ENCODE assay signal across 15 cellular contexts in the genomic region with DNA sequence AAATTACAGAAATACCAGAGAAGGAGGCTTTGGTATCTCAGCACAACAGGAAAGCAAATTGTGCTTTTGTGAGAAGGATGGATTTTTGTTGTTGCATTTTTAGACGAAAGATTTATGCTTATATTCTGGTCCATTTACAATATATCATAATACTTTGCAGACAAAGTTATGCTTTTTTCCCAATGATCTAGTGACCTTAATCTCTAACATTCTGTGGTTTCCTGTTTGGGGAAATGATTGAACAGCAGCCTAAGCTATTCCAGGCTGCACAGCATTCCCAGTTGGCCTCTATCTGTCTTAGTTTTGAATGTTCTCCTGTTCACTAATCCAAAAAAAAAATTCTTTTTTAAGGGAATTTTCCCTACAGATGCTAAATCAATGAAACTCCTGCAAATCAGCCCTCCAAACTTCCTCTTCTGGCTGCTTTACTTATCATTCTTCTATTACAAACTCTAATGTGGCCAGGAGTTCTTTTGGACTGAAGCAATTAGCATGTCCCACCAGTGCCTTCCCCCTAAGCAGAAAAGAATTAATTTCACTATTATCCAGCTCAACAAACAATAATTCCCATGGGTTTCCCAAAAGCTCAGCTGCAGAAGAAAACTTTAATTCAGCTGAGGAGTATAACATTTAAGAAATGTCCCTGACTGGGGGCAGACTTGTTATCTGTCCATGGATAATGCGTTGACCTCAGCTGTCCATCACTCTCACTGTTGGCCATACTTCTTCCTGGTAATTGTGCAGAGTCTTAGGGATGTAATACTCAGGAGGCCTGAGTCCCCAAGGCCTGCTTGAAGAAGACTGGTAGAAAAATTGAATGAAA.
DNase-seq lines count a peak whose midpoint lies in the region; ATAC-seq and TF ChIP-seq lines count a peak whose summit lies in the region.
"Had no signal": no experiment of that assay in that cellular context is flagged by ENCODE, and none has a peak within 500 bp of the region (broad histone marks: within the 10 kb centered on the region; RNA-seq: fewer than 3 reads in every experiment).

No MANE protein-coding gene starts in this region.

- TF ChIP-seq CTCF in brain (conservative IDR thresholded peaks at IDR 0.05) (no peak), mammary epithelial cell (conservative IDR thresholded peaks at IDR 0.05 in 1 of 2, IDR thresholded peaks at IDR 0.05 in 1 of 2; ENCODE audit: extremely low read depth in 1 of 2, insufficient read depth in 1 of 2, low read depth in 1 of 2, low read length in 2 of 2) (no peak)

- intact Hi-C loops in left ventricle myocardium superior (cut with micrococcal nuclease) (no loop called here), sciatic nerve (cut with DNase I) (no loop called here), mammary epithelial cell (cut with micrococcal nuclease) (no loop called here)

- H3K36me3 Mint-ChIP-seq in brain, result no peaks in the 10 kb centered on the region
- H3K36me3 Mint-ChIP-seq: activated naive CD8-positive, alpha-beta T cell treated with anti-CD3 and anti-CD28 coated beads, Interleukin-2, amount 10 ng/mL, durations not matched to agents 7 days and 5 days; stimulated activated effector memory CD8-positive, alpha-beta T cell treated with anti-CD3 and anti-CD28 coated beads, Interleukin-12 subunit alpha, Interleukin-12 subunit beta, amount 100 ng/mL, for 72 hours had no signal

- no peaks in the 10 kb centered on the region for H3K27me3 Mint-ChIP-seq in brain

- no peaks in the 10 kb centered on the region for H3K9me3 ChIP-seq in GM23248 (ENCODE audit: low read depth)
- no peaks in the 10 kb centered on the region for H3K9me3 ChIP-seq in mammary epithelial cell (replicated peaks; ENCODE audit: insufficient read depth, low read length)
- H3K9me3 ChIP-seq: tibial nerve had no signal

- H3K9me3 Mint-ChIP-seq in brain, result no peaks in the 10 kb centered on the region
- H3K9me3 Mint-ChIP-seq: activated naive CD8-positive, alpha-beta T cell treated with anti-CD3 and anti-CD28 coated beads, Interleukin-2, amount 10 ng/mL, durations not matched to agents 7 days and 5 days; stimulated activated effector memory CD8-positive, alpha-beta T cell treated with anti-CD3 and anti-CD28 coated beads, Interleukin-12 subunit alpha, Interleukin-12 subunit beta, amount 100 ng/mL, for 72 hours had no signal

- 47 to 50% methylated on average over 2 of the region's 2 CpGs for WGBS in GM23248 (ENCODE audit: low coverage in 1 of 2, low lambda C conversion rate in 2 of 2, missing lambda C conversion rate in 2 of 2), 2 experiments
- WGBS in mammary epithelial cell (ENCODE audit: low coverage, missing lambda C conversion rate), result 79% methylated on average over 2 of the region's 2 CpGs

- in situ Hi-C loops in GM23248 (cut with MboI), result no loop called here
- in situ Hi-C loops in mammary epithelial cell (cut with MboI; ENCODE audit: low sequenced_read_pairs in 2 of 2), result no loop called here

- no peaks in the 10 kb centered on the region for H3K36me3 ChIP-seq in GM23248 (ENCODE audit: low read depth)
- no peaks in the 10 kb centered on the region for H3K36me3 ChIP-seq in mammary epithelial cell (ENCODE audit: insufficient read depth, low read length)
- H3K36me3 ChIP-seq: tibial nerve had no signal

- CTCF ChIA-PET in mammary epithelial cell (lab: Charles Lee; ENCODE audit: low non-redundant PET), result no interaction called here

- H3K9ac ChIP-seq in GM23248, result no peak overlapping the region
- H3K9ac ChIP-seq in mammary epithelial cell (ENCODE audit: insufficient read depth, low read length), result no peak overlapping the region

- peak overlapping the region; percentile 27 for H3K4me2 ChIP-seq in GM23248 (ENCODE audit: unreplicated experiment)
- no peak overlapping the region for H3K4me2 ChIP-seq in mammary epithelial cell (ENCODE audit: insufficient read depth, low read depth, low read length)

- no TSS peak for BruUV-seq in mammary epithelial cell (replicated peaks; lab: Mats Ljungman, UMichigan)

- H3K9me2 ChIP-seq in GM23248 (ENCODE audit: insufficient read depth), result no peaks in the 10 kb centered on the region

- no peak overlapping the region for H3K4me3 ChIP-seq in GM23248
- no peak overlapping the region for H3K4me3 ChIP-seq in mammary epithelial cell (replicated peaks in 1 of 3; ENCODE audit: insufficient read depth in 1 of 3, low read depth in 2 of 3, low read length in 3 of 3)
- H3K4me3 ChIP-seq: tibial nerve had no signal

- peaks cover 39% of the 10 kb centered on the region for H3K4me1 ChIP-seq in GM23248 (ENCODE audit: insufficient read depth)
- H3K4me1 ChIP-seq in mammary epithelial cell (ENCODE audit: insufficient read depth, low read length), result peaks cover 9% of the 10 kb centered on the region

- no peaks in the 10 kb centered on the region for H3K27me3 ChIP-seq in GM23248 (replicated peaks; ENCODE audit: insufficient read depth)
- H3K27me3 ChIP-seq in mammary epithelial cell (ENCODE audit: insufficient read depth, low read length), result no peaks in the 10 kb centered on the region
- H3K27me3 ChIP-seq: tibial nerve had no signal

- peak; percentile 22 for DNase-seq in GM23248
- no peak for DNase-seq in left ventricle myocardium superior
- no peak for DNase-seq in sciatic nerve (ENCODE audit: low spot score)
- no peak for DNase-seq in mammary epithelial cell
- DNase-seq in DMS53 treated with DMSO at 0.1 percent for 48 hours (lab: John Stamatoyannopoulos, UW; ENCODE audit: unreplicated experiment), result no peak
- DNase-seq: activated CD4-positive, alpha-beta T cell treated with anti-CD3 and anti-CD28 coated beads, Interleukin-2, amount 50 U/mL, for 4 hours; activated naive CD8-positive, alpha-beta T cell treated with anti-CD3 and anti-CD28 coated beads, Interleukin-2, amount 10 ng/mL, durations not matched to agents 7 days and 5 days; activated T-cell treated with anti-CD3 and anti-CD28 coated beads, Interleukin-2, amount 50 U/mL, for 72 hours; cerebellar nuclear complex; NCI-H187 treated with DMSO at 0.1 percent for 48 hours; NCI-H526 had no signal

- H3F3A ChIP-seq in GM23248 (ENCODE audit: insufficient read depth), result peaks cover 11% of the 10 kb centered on the region

- H3K79me2 ChIP-seq in GM23248 (ENCODE audit: insufficient read depth), result no peaks in the 10 kb centered on the region
- H3K79me2 ChIP-seq in mammary epithelial cell (ENCODE audit: insufficient read depth, low read length), result no peaks in the 10 kb centered on the region

- H3K4me1 Mint-ChIP-seq in brain, result peaks cover 60% of the 10 kb centered on the region
- H3K4me1 Mint-ChIP-seq: activated naive CD8-positive, alpha-beta T cell treated with anti-CD3 and anti-CD28 coated beads, Interleukin-2, amount 10 ng/mL, durations not matched to agents 7 days and 5 days had no signal

- dilution Hi-C loops in mammary epithelial cell (cut with HindIII; ENCODE audit: low sequenced_read_pairs), result no loop called here

- peak; percentile 71 for ATAC-seq in left ventricle myocardium superior
- ATAC-seq in sciatic nerve, result peak; percentile 45
- ATAC-seq in HG03469 (IDR thresholded peaks at IDR 0.05; ENCODE audit: unreplicated experiment), result no peak
- ATAC-seq: activated T-cell treated with anti-CD3 and anti-CD28 coated beads, Interleukin-2, amount 50 U/mL, for 72 hours; stimulated activated effector memory CD8-positive, alpha-beta T cell treated with anti-CD3 and anti-CD28 coated beads, Interleukin-12 subunit alpha, Interleukin-12 subunit beta, amount 100 ng/mL, for 72 hours had no signal

- no peak overlapping the region for H3K4me3 Mint-ChIP-seq in brain
- H3K4me3 Mint-ChIP-seq: activated naive CD8-positive, alpha-beta T cell treated with anti-CD3 and anti-CD28 coated beads, Interleukin-2, amount 10 ng/mL, durations not matched to agents 7 days and 5 days; activated T-cell treated with anti-CD3 and anti-CD28 coated beads, Interleukin-2, amount 50 U/mL, for 72 hours; stimulated activated effector memory CD8-positive, alpha-beta T cell treated with anti-CD3 and anti-CD28 coated beads, Interleukin-12 subunit alpha, Interleukin-12 subunit beta, amount 100 ng/mL, for 72 hours had no signal

- H4K20me1 ChIP-seq in GM23248 (ENCODE audit: insufficient read depth), result no peaks in the 10 kb centered on the region
- H4K20me1 ChIP-seq in mammary epithelial cell (ENCODE audit: insufficient read depth, low read length), result no peaks in the 10 kb centered on the region

- peak overlapping the region in 4 of 5 experiments; percentile 39 to 61 (median 52) for H3K27ac Mint-ChIP-seq in brain
- H3K27ac Mint-ChIP-seq: activated naive CD8-positive, alpha-beta T cell treated with anti-CD3 and anti-CD28 coated beads, Interleukin-2, amount 10 ng/mL, durations not matched to agents 7 days and 5 days; activated T-cell treated with anti-CD3 and anti-CD28 coated beads, Interleukin-2, amount 50 U/mL, for 72 hours; stimulated activated effector memory CD8-positive, alpha-beta T cell treated with anti-CD3 and anti-CD28 coated beads, Interleukin-12 subunit alpha, Interleukin-12 subunit beta, amount 100 ng/mL, for 72 hours had no signal

- H3K27ac ChIP-seq in GM23248 (no peak overlapping the region), mammary epithelial cell (ENCODE audit: insufficient read depth, low read depth, low read length) (no peak overlapping the region)
- H3K27ac ChIP-seq: tibial nerve had no signal

- H2AFZ ChIP-seq in GM23248 (no peak overlapping the region), mammary epithelial cell (ENCODE audit: low read depth, low read length) (no peak overlapping the region)
